Comparison of ENCODE assay signal across 8 cellular contexts in the genomic region with DNA sequence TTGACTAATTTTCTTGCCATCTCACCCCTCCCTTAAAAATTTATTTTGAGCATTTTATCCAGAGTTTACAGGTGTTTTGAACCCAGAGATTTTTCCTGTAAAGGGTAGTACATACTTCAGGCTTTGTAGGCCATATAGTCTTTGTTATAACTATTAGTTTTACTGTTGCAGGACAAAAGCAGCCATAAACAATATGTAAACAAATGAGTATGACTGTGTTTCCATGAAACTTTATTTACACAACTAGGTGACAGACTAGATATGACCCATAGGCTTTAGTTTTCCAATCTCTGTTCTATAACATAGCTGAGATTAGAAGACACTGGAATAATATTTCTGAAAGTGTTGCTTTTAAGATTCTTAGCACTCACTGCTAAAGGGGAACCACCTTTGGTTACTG.
"Had no signal": no experiment of that assay in that cellular context is flagged by ENCODE, and none has a peak within 500 bp of the region (broad histone marks: within the 10 kb centered on the region; RNA-seq: fewer than 3 reads in every experiment).

No MANE protein-coding gene starts in this region.

- H3K27me3 Mint-ChIP-seq: IgD-negative memory B cell had no signal

- DNase-seq: GOT3, H7, HFFc6, KBM-7 had no signal

- ATAC-seq: HCT116 had no signal

- H3K4me2 ChIP-seq: KMS-11 had no signal

- H3K9me3 ChIP-seq: HAP-1 had no signal

- H3K27ac Mint-ChIP-seq: HFFc6, IgD-negative memory B cell had no signal

- H3K36me3 ChIP-seq: HAP-1 had no signal

- H3K9ac ChIP-seq: KMS-11 had no signal

- H3K4me3 ChIP-seq: HAP-1 had no signal

- H3K4me3 Mint-ChIP-seq: HFFc6, IgD-negative memory B cell had no signal

- H3K27ac ChIP-seq: KMS-11 had no signal

- H3K4me1 ChIP-seq: HAP-1 had no signal
